2 cellular contexts compared by ENCODE assay signal in genomic region chr16:16205864-16206263, GRCh38. TPM values are rescaled to one million over a fixed set of nuclear protein-coding genes. Genes with fewer than 3 reads are reported as not detected.
"Had no signal": no experiment of that assay in that cellular context is flagged by ENCODE, and none has a peak within 500 bp of the region (broad histone marks: within the 10 kb centered on the region; RNA-seq: fewer than 3 reads in every experiment).

No MANE protein-coding gene starts in this region.

RNA-seq across cellular contexts. Expression of gene ABCC6, which starts 17.4 kb away (rescaled TPM):
- total RNA-seq: OCI-LY7, SK-MEL-5 had no signal
